In genomic region chr14:89899917-89900680, GRCh38 we compare ENCODE assay signal across 8 cellular contexts. TPM values are rescaled to one million over a fixed set of nuclear protein-coding genes. Genes with fewer than 3 reads are reported as not detected.
DNase-seq lines count a peak whose midpoint lies in the region; ATAC-seq and TF ChIP-seq lines count a peak whose summit lies in the region.

No MANE protein-coding gene starts in this region.

- DNase-seq in BJ (ENCODE audit: low read depth) (no peak), Peyer's patch (no peak), foreskin fibroblast (peak in 1 of 2 donors; percentile 68), tibial artery (no peak), NCI-H2227 treated with DMSO at 0.1 percent for 48 hours (lab: John Stamatoyannopoulos, UW) (no peak)
- DNase-seq in NK-92 treated with Interleukin-12 subunit alpha and Interleukin-12 subunit beta, amount 100 ng/mL, for 24 hours (lab: John Stamatoyannopoulos, UW), result no peak

- H3K27ac ChIP-seq in Peyer's patch, result no peak overlapping the region
- no peak overlapping the region for H3K27ac ChIP-seq in tibial artery

- H3K36me3 ChIP-seq in BJ (ENCODE audit: control insufficient read depth, insufficient read depth, low read length), result no peaks in the 10 kb centered on the region
- H3K36me3 ChIP-seq in Peyer's patch, result no peaks in the 10 kb centered on the region
- no peaks in the 10 kb centered on the region for H3K36me3 ChIP-seq in tibial artery

- H3K27me3 ChIP-seq in BJ (ENCODE audit: control insufficient read depth, insufficient read depth, low read length) (no peaks in the 10 kb centered on the region), Peyer's patch (no peaks in the 10 kb centered on the region), tibial artery (no peaks in the 10 kb centered on the region)

- no peak for TF ChIP-seq POLR2A in Peyer's patch (IDR thresholded peaks at IDR 0.05)

- ATAC-seq in GM18502 (IDR thresholded peaks at IDR 0.05; ENCODE audit: poor library complexity, unreplicated experiment), result peak; percentile 61
- no peak for ATAC-seq in HG02938 (IDR thresholded peaks at IDR 0.05; ENCODE audit: unreplicated experiment)

- H3K4me3 ChIP-seq in BJ (ENCODE audit: low read depth, low read length) (no peak overlapping the region), Peyer's patch (no peak overlapping the region), foreskin fibroblast (ENCODE audit: low read depth in 1 of 2, low read length in 2 of 2) (no peak overlapping the region), tibial artery (no peak overlapping the region)

- intact Hi-C loops in tibial artery (cut with DNase I; ENCODE audit: low total_unique reads), result no loop called here

- H3K9me3 ChIP-seq in Peyer's patch, result no peaks in the 10 kb centered on the region
- H3K9me3 ChIP-seq in tibial artery, result no peaks in the 10 kb centered on the region

- H3K4me1 ChIP-seq in Peyer's patch, result no peaks in the 10 kb centered on the region
- H3K4me1 ChIP-seq in tibial artery, result peaks cover 0 to 14% (median 0%) of the 10 kb centered on the region in 4 donors

- CTCF ChIA-PET in BJ (lab: Yijun Ruan, JAX), result interaction anchor here (0.6 to 1.7 kb wide), 5 partner anchors 10 to 873 kb away, joined by 3 to 5 read pairs (median 3); no protein-coding TSS in a partner anchor

- POLR2A ChIA-PET in BJ (lab: Charles Lee), result no interaction called here

- TF ChIP-seq CTCF in BJ (IDR thresholded peaks at IDR 0.05; ENCODE audit: insufficient read depth, low read depth, low read length), result peak; percentile 56
- TF ChIP-seq CTCF in Peyer's patch (IDR thresholded peaks at IDR 0.05), result peak in 5 of 6 experiments; percentile 54 to 63 (median 59)
- peak; percentile 48 for TF ChIP-seq CTCF in foreskin fibroblast (IDR thresholded peaks at IDR 0.05; ENCODE audit: low read depth, low read length)
- TF ChIP-seq CTCF in tibial artery (IDR thresholded peaks at IDR 0.05), result peak; percentile 36 to 38

RNA-seq across cellular contexts. Expression of gene EFCAB11, which starts 54.4 kb away (rescaled TPM):
- polyA plus RNA-seq in BJ (2011; rRNA removed), result 2.2 and 7.3 TPM in 2 replicates
- 2.2 and 2.8 TPM in 2 replicates for polyA minus RNA-seq in BJ (2011; rRNA and poly(A)+ RNA removed)
- total RNA-seq in Peyer's patch, result 10 to 100 TPM in 1 of 4 donors, 1 to 10 TPM in 3; 3.3 to 15.6 (median 6.9) TPM

RNA-seq across cellular contexts. Expression of gene TDP1, which starts 55.6 kb away (rescaled TPM):
- 18.8 and 21.1 TPM in 2 replicates for polyA plus RNA-seq in BJ (2011; rRNA removed)
- polyA minus RNA-seq in BJ (2011; rRNA and poly(A)+ RNA removed), result 16.1 and 22.5 TPM in 2 replicates
- 10 to 100 TPM in 3 of 4 donors, 1 to 10 TPM in 1; 9.5 to 44.6 (median 15.5) TPM for total RNA-seq in Peyer's patch
